30 cellular contexts compared by ENCODE assay signal in the genomic region with DNA sequence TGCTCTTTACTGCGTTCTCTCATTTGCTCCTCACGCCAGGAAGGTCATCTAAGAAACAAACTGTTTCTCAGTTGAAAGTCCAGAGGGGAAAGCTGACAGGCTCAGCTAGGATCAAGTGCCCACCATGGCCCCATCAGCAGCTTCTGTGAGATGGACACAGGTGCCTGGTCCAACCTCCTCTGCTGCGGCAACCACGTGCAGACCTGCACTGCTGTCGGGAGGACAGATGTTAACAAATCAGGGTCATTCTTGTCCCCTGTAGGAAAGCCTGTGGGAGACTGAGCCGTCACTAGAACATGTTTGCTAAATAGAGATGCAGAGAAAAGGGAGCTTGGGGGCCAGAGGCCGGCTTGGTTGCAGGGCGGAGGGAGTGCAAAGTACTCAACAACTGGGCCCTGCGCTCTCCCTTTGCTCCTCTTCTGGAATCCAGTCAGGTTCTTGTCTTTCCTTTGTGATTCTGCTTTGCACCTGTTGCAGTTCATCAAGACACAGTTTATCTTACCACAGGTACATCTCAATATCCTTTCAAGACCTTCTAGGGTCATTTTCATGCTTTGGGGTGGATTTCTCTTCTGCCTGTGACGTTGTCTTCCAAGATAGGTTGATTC.
"Had no signal": no experiment of that assay in that cellular context is flagged by ENCODE, and none has a peak within 500 bp of the region (broad histone marks: within the 10 kb centered on the region; RNA-seq: fewer than 3 reads in every experiment).

No MANE protein-coding gene starts in this region.

- H3K27ac ChIP-seq: ascending aorta, WERI-Rb-1 had no signal

- DNase-seq: activated CD4-positive, alpha-beta memory T cell treated with anti-CD3 and anti-CD28 coated beads, Interleukin-2, amount 10 ng/mL, durations not matched to agents 7 days and 5 days; activated CD4-positive, alpha-beta T cell treated with anti-CD3 and anti-CD28 coated beads for 1 hour; activated CD4-positive, alpha-beta T cell treated with anti-CD3 and anti-CD28 coated beads for 48 hours; activated CD4-positive, CD25-positive, alpha-beta regulatory T cell; activated CD8-positive, alpha-beta memory T cell treated with anti-CD3 and anti-CD28 coated beads for 24 hours; activated CD8-positive, alpha-beta memory T cell treated with anti-CD3 and anti-CD28 coated beads, Interleukin-2, amount 10 ng/mL, durations not matched to agents 7 days and 5 days; activated CD8-positive, alpha-beta memory T cell treated with anti-CD3 and anti-CD28 coated beads, Interleukin-2, amount 50 U/mL, for 48 hours; activated naive CD4-positive, alpha-beta T cell; activated naive CD4-positive, alpha-beta T cell treated with anti-CD3 and anti-CD28 coated beads, Interleukin-2, amount 50 U/mL, for 16 hours; activated naive CD8-positive, alpha-beta T cell treated with anti-CD3 and anti-CD28 coated beads for 36 hours; activated T-cell treated with anti-CD3 and anti-CD28 coated beads, Interleukin-2, amount 50 U/mL, for 48 hours; amygdala; Kasumi-1; KG1; MG63; NCI-H1048; NCI-H1105 treated with DMSO at 0.1 percent for 48 hours; NCI-H1436; NCI-H1694; NCI-H1930; NCI-H2081 treated with DMSO at 0.1 percent for 48 hours; NCI-H345; NCI-H524 treated with DMSO at 0.1 percent for 48 hours; SW 1271; T-helper 1 cell; T-helper 2 cell; T1000; WERI-Rb-1 had no signal

- H3K4me1 ChIP-seq: ascending aorta had no signal

- H3K4me3 ChIP-seq: ascending aorta, cardiac muscle cell, MG63 had no signal

- H3K9me3 ChIP-seq: ascending aorta, MG63 had no signal

- H3K36me3 ChIP-seq: cardiac muscle cell, MG63, WERI-Rb-1 had no signal

- H3K27me3 ChIP-seq: ascending aorta, cardiac muscle cell, MG63 had no signal
